8 cellular contexts compared by ENCODE assay signal in genomic region chr15:32614712-32615050, GRCh38. TPM values are rescaled to one million over a fixed set of nuclear protein-coding genes. Genes with fewer than 3 reads are reported as not detected.
DNase-seq lines count a peak whose midpoint lies in the region; ATAC-seq and TF ChIP-seq lines count a peak whose summit lies in the region.
"Not testable (repeated sequence)": the region's sequence is repeated elsewhere in the genome, so short reads cannot be mapped to it uniquely, and the experiment has no call there.

No MANE protein-coding gene starts in this region.

- peak overlapping the region; percentile 40; the same call in 1 of the 2 replicates for H3K4me2 ChIP-seq in MM.1S (ENCODE audit: low read depth, low read length)

- ATAC-seq in GM19463 (IDR thresholded peaks at IDR 0.05; ENCODE audit: unreplicated experiment) (peak; percentile 22), HG02970 (IDR thresholded peaks at IDR 0.05; ENCODE audit: low FRiP score, unreplicated experiment) (peak; percentile 19), esophagus mucosa (peak; percentile 54), lung (ENCODE audit: insufficient read depth, low FRiP score) (peak; percentile 59)

- H3K4me3 ChIP-seq in MM.1S (ENCODE audit: low read length) (peak overlapping the region; percentile 62), skeletal muscle tissue (ENCODE audit: low read length in 3 of 3) (peak overlapping the region; percentile 72 to 78 (median 72))
- not testable (repeated sequence) for H3K4me3 ChIP-seq in lung

- 0% methylated on average over 11 of the region's 16 CpGs for WGBS in lung, 2 donors

- peak overlapping the region; percentile 100 for H3K4me3 Mint-ChIP-seq in CD14-positive monocyte
- peak overlapping the region; percentile 92 for H3K4me3 Mint-ChIP-seq in activated naive CD4-positive, alpha-beta T cell treated with anti-CD3 and anti-CD28 coated beads, Interleukin-2, amount 50 U/mL, for 24 hours

- not testable (repeated sequence) for H3K4me1 ChIP-seq in MM.1S (ENCODE audit: low read length); lung (ENCODE audit: control insufficient read depth in 2 of 2, insufficient read depth in 2 of 2, low read length in 2 of 2); skeletal muscle tissue (ENCODE audit: control insufficient read depth in 3 of 3, insufficient read depth in 3 of 3, low read length in 3 of 3)

- H2AFZ ChIP-seq in MM.1S (ENCODE audit: low read length), result peak overlapping the region; percentile 36; the same call in 1 of the 2 replicates

- not testable (repeated sequence) for H4K20me1 ChIP-seq in MM.1S (ENCODE audit: insufficient read depth, low read length)

- H3K27ac ChIP-seq in MM.1S (ENCODE audit: low read length) (peak overlapping the region; percentile 69; the same call in 1 of the 2 replicates), lung (ENCODE audit: low read depth in 1 of 2, low read length in 1 of 2) (peak overlapping the region; percentile 70 to 80), skeletal muscle tissue (ENCODE audit: low read depth, low read length) (peak overlapping the region; percentile 84)

- not testable (repeated sequence) for TF ChIP-seq CTCF in CD14-positive monocyte (IDR thresholded peaks at IDR 0.05); MM.1S (IDR thresholded peaks at IDR 0.05; ENCODE audit: low read length); lung (IDR thresholded peaks at IDR 0.05; ENCODE audit: control extremely low read depth, extremely low read depth)

- not testable (repeated sequence) for H3K27me3 ChIP-seq in MM.1S (replicated peaks; ENCODE audit: insufficient read depth, low read length); lung (ENCODE audit: control insufficient read depth, insufficient read depth); skeletal muscle tissue (ENCODE audit: control insufficient read depth in 3 of 3, insufficient read depth in 3 of 3, low read length in 3 of 3)

- not testable (repeated sequence) for H3K27me3 Mint-ChIP-seq in CD14-positive monocyte (ENCODE audit: low read depth in 3 of 3); activated naive CD4-positive, alpha-beta T cell treated with anti-CD3 and anti-CD28 coated beads, Interleukin-2, amount 50 U/mL, for 24 hours

- H3F3A ChIP-seq in MM.1S (ENCODE audit: insufficient read depth, low read length), result not testable (repeated sequence)

- not testable (repeated sequence) for H3K36me3 ChIP-seq in MM.1S (replicated peaks; ENCODE audit: insufficient read depth, low read length); lung (ENCODE audit: control insufficient read depth in 2 of 2, insufficient read depth in 2 of 2, low read length in 2 of 2); skeletal muscle tissue (ENCODE audit: control insufficient read depth in 3 of 3, insufficient read depth in 3 of 3, low read length in 3 of 3)

- H3K79me2 ChIP-seq in MM.1S (ENCODE audit: low read length), result peaks cover 38% of the 10 kb centered on the region

- H3K9ac ChIP-seq in MM.1S (ENCODE audit: low read length) (peak overlapping the region; percentile 53; the same call in 1 of the 2 replicates), skeletal muscle tissue (ENCODE audit: low read depth in 1 of 3, low read length in 3 of 3) (peak overlapping the region; percentile 65 to 84 (median 82))

- H3K9me2 ChIP-seq in MM.1S (replicated peaks; ENCODE audit: insufficient read depth, low read length), result not testable (repeated sequence)

- intact Hi-C loops in CD14-positive monocyte (cut with micrococcal nuclease), result not testable (repeated sequence)

- H3K9me3 Mint-ChIP-seq in CD14-positive monocyte; activated naive CD4-positive, alpha-beta T cell treated with anti-CD3 and anti-CD28 coated beads, Interleukin-2, amount 50 U/mL, for 24 hours: not testable (repeated sequence)

- H3K27ac Mint-ChIP-seq in CD14-positive monocyte, result peak overlapping the region in 6 of 7 donors; percentile 87 to 96 (median 92)
- H3K27ac Mint-ChIP-seq in activated naive CD4-positive, alpha-beta T cell treated with anti-CD3 and anti-CD28 coated beads, Interleukin-2, amount 50 U/mL, for 24 hours, result peak overlapping the region; percentile 91

- H3K4me1 Mint-ChIP-seq in CD14-positive monocyte, result peaks cover 18% of the 10 kb centered on the region
- H3K4me1 Mint-ChIP-seq in activated naive CD4-positive, alpha-beta T cell treated with anti-CD3 and anti-CD28 coated beads, Interleukin-2, amount 50 U/mL, for 24 hours, result peaks cover 20% of the 10 kb centered on the region

- not testable (repeated sequence) for H3K36me3 Mint-ChIP-seq in CD14-positive monocyte; activated naive CD4-positive, alpha-beta T cell treated with anti-CD3 and anti-CD28 coated beads, Interleukin-2, amount 50 U/mL, for 24 hours

- not testable (repeated sequence) for DNase-seq in CD14-positive monocyte (ENCODE audit: low spot score); MM.1S; lung (ENCODE audit: low spot score)

- H3K9me3 ChIP-seq in MM.1S (replicated peaks; ENCODE audit: insufficient read depth, low read length); lung (ENCODE audit: control insufficient read depth in 2 of 2, insufficient read depth in 1 of 2, low read length in 1 of 2); skeletal muscle tissue (ENCODE audit: control insufficient read depth in 3 of 3, low read length in 3 of 3): not testable (repeated sequence)

RNA-seq across cellular contexts. Expression of gene ARHGAP11A, which starts 0.6 kb away (rescaled TPM):
- 1 to 10 TPM; 1.4 to 1.6 TPM for polyA plus RNA-seq in CD14-positive monocyte
- 19.1 TPM for total RNA-seq in esophagus mucosa
- total RNA-seq in lung, result 1 to 10 TPM; 2.7 to 8.5 TPM
- polyA plus RNA-seq in lung, result 1 to 10 TPM; 1.4 to 2.0 TPM
- total RNA-seq in skeletal muscle tissue, result 3.7 TPM

RNA-seq across cellular contexts. Expression of gene GOLGA8N, which starts 21.4 kb away (rescaled TPM):
- polyA plus RNA-seq in CD14-positive monocyte (under 1 TPM; 0.04 to 0.66 TPM), lung (10 to 100 TPM in 1 of 2 donors, 1 to 10 TPM in 1; 2.0 to 11.6 TPM)
- total RNA-seq in esophagus mucosa (3.7 TPM), lung (10 to 100 TPM; 11.1 to 19.0 TPM), skeletal muscle tissue (5.2 TPM)

RNA-seq across cellular contexts. Expression of gene SCG5, which starts 26.8 kb away (rescaled TPM):
- not detected for polyA plus RNA-seq in CD14-positive monocyte
- 0.80 TPM for total RNA-seq in esophagus mucosa
- 1 to 10 TPM in 1 of 2 donors, under 1 TPM in 1; 0.77 to 4.9 TPM for total RNA-seq in lung
- 1 to 10 TPM in 1 of 2 donors, under 1 TPM in 1; 0.82 to 1.1 TPM for polyA plus RNA-seq in lung
- total RNA-seq in skeletal muscle tissue, result 8.4 TPM
